In genomic region chr20:62505337-62506045, GRCh38 we compare ENCODE assay signal across 14 cellular contexts. TPM values are rescaled to one million over a fixed set of nuclear protein-coding genes. Genes with fewer than 3 reads are reported as not detected.
DNase-seq lines count a peak whose midpoint lies in the region; ATAC-seq and TF ChIP-seq lines count a peak whose summit lies in the region.
"Had no signal": no experiment of that assay in that cellular context is flagged by ENCODE, and none has a peak within 500 bp of the region (broad histone marks: within the 10 kb centered on the region; RNA-seq: fewer than 3 reads in every experiment).

No MANE protein-coding gene starts in this region.

- H2BK15ac ChIP-seq in neuronal stem cell (ENCODE audit: low read length) = peak overlapping the region; percentile 81

- no peak overlapping the region for H4K8ac ChIP-seq in neuronal stem cell (ENCODE audit: low read depth, low read length)

- peak overlapping the region; percentile 87 for H2BK120ac ChIP-seq in neuronal stem cell (ENCODE audit: low read depth, low read length)

- DNase-seq in DND-41 (no peak), SJCRH30 (peak; percentile 71 to 79), neuronal stem cell (ENCODE audit: low spot score) (no peak), BE2C (no peak), Karpas-422 (no peak)
- DNase-seq in activated CD4-positive, alpha-beta T cell treated with anti-CD3 and anti-CD28 coated beads for 4 hours = no peak
- DNase-seq: C1 segment of cervical spinal cord; CD4-positive, alpha-beta T cell; DMS 273 treated with DMSO at 0.1 percent for 48 hours; DMS79; EL; GM23248 had no signal

- H3K27me3 ChIP-seq in DND-41 (ENCODE audit: insufficient read depth, low read length, poor library complexity) = no peaks in the 10 kb centered on the region
- H3K27me3 ChIP-seq in SJCRH30 = no peaks in the 10 kb centered on the region
- peaks cover 0 to 2% (median 0%) of the 10 kb centered on the region in 3 experiments for H3K27me3 ChIP-seq in neuronal stem cell (ENCODE audit: control insufficient read depth in 3 of 3, insufficient read depth in 3 of 3, low read depth in 1 of 3, low read length in 3 of 3)
- H3K27me3 ChIP-seq in BE2C = no peaks in the 10 kb centered on the region
- no peaks in the 10 kb centered on the region for H3K27me3 ChIP-seq in Karpas-422 (ENCODE audit: low read length)

- no CpG with 5 or more reads among the region's 24 CpGs for WGBS in neuronal stem cell (ENCODE audit: extremely low coverage in 2 of 2, insufficient read length in 2 of 2, insufficient replicate concordance in 1 of 2), 2 donors

- H3K36me3 ChIP-seq in DND-41 (ENCODE audit: insufficient read depth, low read length) (no peaks in the 10 kb centered on the region), SJCRH30 (no peaks in the 10 kb centered on the region), neuronal stem cell (replicated peaks in 1 of 2; ENCODE audit: control insufficient read depth in 2 of 2, insufficient read depth in 2 of 2, low read length in 2 of 2) (no peaks in the 10 kb centered on the region), BE2C (no peaks in the 10 kb centered on the region), Karpas-422 (ENCODE audit: insufficient read depth, low read length) (no peaks in the 10 kb centered on the region)

- H3K4me2 ChIP-seq in DND-41 (ENCODE audit: insufficient read depth, low read length) = no peak overlapping the region
- H3K4me2 ChIP-seq in neuronal stem cell (ENCODE audit: insufficient read depth, low read length, poor library complexity, severe bottlenecking) = no peak overlapping the region
- H3K4me2 ChIP-seq in Karpas-422 (ENCODE audit: low read depth, low read length, poor library complexity, severe bottlenecking) = no peak overlapping the region

- peaks cover 5% of the 10 kb centered on the region for H4K20me1 ChIP-seq in DND-41 (ENCODE audit: insufficient read depth, low read length)
- H4K20me1 ChIP-seq in Karpas-422 (ENCODE audit: insufficient read depth, low read depth, low read length) = no peaks in the 10 kb centered on the region

- no peak overlapping the region for H3K9ac ChIP-seq in DND-41 (ENCODE audit: low read depth, low read length)
- H3K9ac ChIP-seq in neuronal stem cell (ENCODE audit: low read depth, low read length, poor library complexity) = no peak overlapping the region
- no peak overlapping the region for H3K9ac ChIP-seq in Karpas-422 (ENCODE audit: low read length)
- H3K9ac ChIP-seq: GM23248 had no signal

- H3K14ac ChIP-seq in neuronal stem cell (ENCODE audit: low read length) = peak overlapping the region; percentile 84

- H3K27ac ChIP-seq in DND-41 (ENCODE audit: low read length) (no peak overlapping the region), SJCRH30 (no peak overlapping the region), neuronal stem cell (replicated peaks; ENCODE audit: low read length) (no peak overlapping the region), Karpas-422 (ENCODE audit: low read length) (no peak overlapping the region)
- H3K27ac ChIP-seq: GM23248 had no signal

- no peak overlapping the region for H2BK5ac ChIP-seq in neuronal stem cell (ENCODE audit: low read length)

- H2AFZ ChIP-seq in DND-41 (ENCODE audit: low read depth, low read length) (no peak overlapping the region), neuronal stem cell (ENCODE audit: low read length) (no peak overlapping the region), Karpas-422 (ENCODE audit: low read length) (no peak overlapping the region)
- H2AFZ ChIP-seq: GM23248 had no signal

- H3K79me2 ChIP-seq in DND-41 (ENCODE audit: insufficient read depth, low read length) = no peaks in the 10 kb centered on the region
- H3K79me2 ChIP-seq in Karpas-422 (ENCODE audit: low read length) = no peaks in the 10 kb centered on the region

- H2AK5ac ChIP-seq in neuronal stem cell (ENCODE audit: low read depth, low read length) = peak overlapping the region; percentile 88

- H3K9me3 ChIP-seq in DND-41 (ENCODE audit: insufficient read depth, low read length, severe bottlenecking) (no peaks in the 10 kb centered on the region), SJCRH30 (replicated peaks) (no peaks in the 10 kb centered on the region), neuronal stem cell (replicated peaks in 1 of 2; ENCODE audit: control insufficient read depth in 2 of 2, insufficient read depth in 1 of 2, low read depth in 1 of 2, low read length in 2 of 2) (peaks cover 0 to 4% of the 10 kb centered on the region in 2 donors), BE2C (no peaks in the 10 kb centered on the region), Karpas-422 (ENCODE audit: low read length) (no peaks in the 10 kb centered on the region)

- peak overlapping the region; percentile 64 for H3K18ac ChIP-seq in neuronal stem cell (ENCODE audit: low read length)

- no peak overlapping the region for H3K23ac ChIP-seq in neuronal stem cell (ENCODE audit: low read depth, low read length, poor library complexity)

- TF ChIP-seq CTCF in DND-41 (IDR thresholded peaks at IDR 0.05; ENCODE audit: borderline replicate concordance, extremely low read depth, low read length, poor library complexity, severe bottlenecking) (no peak), BE2C (IDR thresholded peaks at IDR 0.05; ENCODE audit: low read depth, low read length) (no peak)

- H3K4me3 ChIP-seq in DND-41 (ENCODE audit: low read depth in 1 of 2, low read length in 2 of 2) = no peak overlapping the region
- H3K4me3 ChIP-seq in SJCRH30 = no peak overlapping the region
- H3K4me3 ChIP-seq in neuronal stem cell (ENCODE audit: low read length in 2 of 2) = no peak overlapping the region
- no peak overlapping the region for H3K4me3 ChIP-seq in BE2C (ENCODE audit: low read depth, low read length)
- no peak overlapping the region for H3K4me3 ChIP-seq in Karpas-422 (ENCODE audit: low read length)
- H3K4me3 ChIP-seq: GM23248 had no signal

- no peaks in the 10 kb centered on the region for H3K9me2 ChIP-seq in Karpas-422 (replicated peaks; ENCODE audit: insufficient read depth, low read length)

- peak overlapping the region; percentile 96 for H2BK12ac ChIP-seq in neuronal stem cell (ENCODE audit: low read length)

- 0 out of 3 replicates have a peak, but pooled peaks have one; percentile 20 for ATAC-seq in DND-41 (ENCODE audit: insufficient read depth, low read depth)

- H4K91ac ChIP-seq in neuronal stem cell (ENCODE audit: low read depth, low read length, poor library complexity) = no peak overlapping the region

- H3K79me1 ChIP-seq in neuronal stem cell (ENCODE audit: low read depth, low read length) = peaks cover 6% of the 10 kb centered on the region

- H3K4me1 ChIP-seq in DND-41 (ENCODE audit: insufficient read depth, low read length) (no peaks in the 10 kb centered on the region), SJCRH30 (peaks cover 34% of the 10 kb centered on the region), neuronal stem cell (ENCODE audit: control insufficient read depth in 2 of 2, insufficient read depth in 1 of 2, low read depth in 1 of 2, low read length in 2 of 2) (peaks cover 0 to 6% of the 10 kb centered on the region in 2 donors), BE2C (no peaks in the 10 kb centered on the region), Karpas-422 (ENCODE audit: low read length) (no peaks in the 10 kb centered on the region)

- H3K4ac ChIP-seq in neuronal stem cell (ENCODE audit: low read length) = no peak overlapping the region

RNA-seq across cellular contexts. Expression of gene GATA5, which starts 29.7 kb away (rescaled TPM):
- not detected in 2 replicates for total RNA-seq in SJCRH30 (2014; rRNA removed; shearing (Covaris generic))
- 0.08 TPM for polyA plus RNA-seq in neuronal stem cell (2013, experiment 1 of 2)
- polyA plus RNA-seq in neuronal stem cell (2013, experiment 2 of 2) = 0.11 TPM
- 0.34 TPM for polyA plus RNA-seq in BE2C (2012; ENCODE audit: insufficient read depth, insufficient read length, low read depth)
- total RNA-seq in Karpas-422 (2014; rRNA removed; shearing (Covaris generic); ENCODE audit: low replicate concordance) = not detected in 2 replicates
- total RNA-seq: A673; Calu3; CD4-positive, alpha-beta T cell; GM23248 had no signal
- polyA plus RNA-seq: GM23248 had no signal

Comparison
In these comparisons a context has a peak if more than half of its experiments do, and no peak if none do; other contexts are left out.
1. DNase-seq: peak in SJCRH30 (2 of 2); none in DND-41 (single experiment), neuronal stem cell (single experiment), BE2C (single experiment), activated CD4-positive, alpha-beta T cell treated with anti-CD3 and anti-CD28 coated beads for 4 hours (0 of 2) and Karpas-422 (single experiment).